Comparison of ENCODE assay signal across 8 cellular contexts in the genomic region with DNA sequence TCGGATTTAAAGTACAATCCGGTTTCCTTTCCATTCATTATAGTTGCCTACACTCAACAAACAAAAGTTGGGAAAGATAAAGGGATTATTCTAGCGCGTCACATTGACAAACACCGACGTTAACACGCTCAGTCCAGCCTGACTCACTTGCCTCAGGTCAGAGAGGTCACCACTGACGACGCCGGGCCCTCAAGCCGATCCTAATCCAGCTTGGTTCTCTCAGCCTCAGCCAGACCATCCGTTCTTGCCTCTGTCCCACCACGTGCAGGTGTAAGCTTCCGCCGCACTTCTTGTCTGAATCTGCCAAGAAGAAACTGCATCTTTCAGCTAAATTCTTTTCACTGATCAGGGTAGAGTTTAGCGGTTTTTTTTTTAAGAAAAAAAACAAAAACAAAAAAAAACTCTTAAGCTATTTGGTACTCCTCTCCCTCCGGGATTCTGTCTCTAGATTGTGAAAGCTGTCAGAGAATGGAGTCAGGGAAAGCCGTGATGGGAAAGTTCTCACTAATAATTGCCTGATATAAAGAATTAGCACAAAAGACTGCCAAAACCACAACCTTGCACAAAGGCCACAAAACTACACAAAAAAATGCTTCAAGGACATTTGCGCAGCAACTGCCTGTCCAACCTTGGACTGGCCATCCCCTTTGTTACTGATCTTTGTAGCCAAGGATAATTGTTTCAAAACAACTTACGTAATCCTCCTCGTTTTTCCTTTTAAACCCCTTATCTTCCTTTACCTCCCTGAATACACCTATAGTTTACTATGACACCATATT. TPM values are rescaled to one million over a fixed set of nuclear protein-coding genes. Genes with fewer than 3 reads are reported as not detected.
A peak's percentile ranks its signal among the peaks of the same experiment; 100 is the strongest.
DNase-seq lines count a peak whose midpoint lies in the region; ATAC-seq and TF ChIP-seq lines count a peak whose summit lies in the region.

No MANE protein-coding gene starts in this region.

- POLR2A ChIA-PET in activated CD4-positive, alpha-beta T cell treated with anti-CD3 and anti-CD28 coated beads, Interleukin-2, amount 10 ng/mL, durations not matched to agents 7 days and 5 days (lab: Charles Lee), result no interaction called here
- POLR2A ChIA-PET in naive thymus-derived CD4-positive, alpha-beta T cell (lab: Charles Lee), result interaction anchor here (0.6 to 16.5 kb wide), 7 partner anchors 19 to 859 kb away, joined by 3 to 307 read pairs (median 3); partner anchors contain the start of genes C6orf120, DYNLT2, ERMARD and PDCD2

- H4K20me1 ChIP-seq in BLaER1 (peaks cover 32% of the 10 kb centered on the region), fibroblast of lung (ENCODE audit: control insufficient read depth, extremely low read depth, insufficient read depth, low read length) (no peaks in the 10 kb centered on the region)

- TF ChIP-seq CTCF in fibroblast of lung (conservative IDR thresholded peaks at IDR 0.05 in 1 of 2, IDR thresholded peaks at IDR 0.05 in 1 of 2; ENCODE audit: low read depth in 1 of 2, low read length in 2 of 2), result no peak
- TF ChIP-seq CTCF in type B pancreatic cell (conservative IDR thresholded peaks at IDR 0.05), result no peak

- H3K9ac ChIP-seq in BLaER1 (peak overlapping the region; percentile 96), HUES6 (ENCODE audit: low read length) (peak overlapping the region; percentile 97), fibroblast of lung (ENCODE audit: insufficient read depth, low read length) (peak overlapping the region; percentile 88)

- H3K4me2 ChIP-seq in BLaER1, result peak overlapping the region; percentile 93
- peak overlapping the region; percentile 88 for H3K4me2 ChIP-seq in fibroblast of lung (ENCODE audit: extremely low read depth, insufficient read depth, low read length)

- no peak for ATAC-seq in naive thymus-derived CD4-positive, alpha-beta T cell
- ATAC-seq in GM21381 (IDR thresholded peaks at IDR 0.05; ENCODE audit: unreplicated experiment) (no peak), GM21786 (IDR thresholded peaks at IDR 0.05; ENCODE audit: unreplicated experiment) (no peak)

- peaks cover 19% of the 10 kb centered on the region for H3K79me2 ChIP-seq in fibroblast of lung (ENCODE audit: control insufficient read depth, insufficient read depth, low read length)

- CTCF ChIA-PET in activated CD4-positive, alpha-beta T cell treated with anti-CD3 and anti-CD28 coated beads, Interleukin-2, amount 10 ng/mL, durations not matched to agents 7 days and 5 days (lab: Charles Lee), result interaction anchor here (0.9 to 1.6 kb wide), 3 partner anchors 17 to 65 kb away, joined by 3 read pairs; partner anchors contain the start of genes C6orf120 and WDR27
- CTCF ChIA-PET in naive thymus-derived CD4-positive, alpha-beta T cell (lab: Charles Lee), result interaction anchor here (1.6 kb wide), 1 partner anchor 9 kb away, joined by 7 read pairs; no protein-coding TSS in a partner anchor

- H3K4me3 ChIP-seq in BLaER1, result peak overlapping the region; percentile 86
- H3K4me3 ChIP-seq in HUES6 (ENCODE audit: low read depth, low read length), result peak overlapping the region; percentile 86
- H3K4me3 ChIP-seq in fibroblast of lung (replicated peaks in 1 of 4; ENCODE audit: control extremely low read depth in 1 of 4, insufficient read depth in 1 of 4, low read depth in 3 of 4, low read length in 4 of 4), result peak overlapping the region in 3 of 4 experiments; percentile 51 to 61 (median 58)
- H3K4me3 ChIP-seq in naive thymus-derived CD4-positive, alpha-beta T cell (ENCODE audit: low read length), result peak overlapping the region; percentile 53

- H3K36me3 ChIP-seq in BLaER1 (no peaks in the 10 kb centered on the region; the same call in 1 of the 2 replicates), HUES6 (ENCODE audit: control insufficient read depth, insufficient read depth, low read length) (no peaks in the 10 kb centered on the region), fibroblast of lung (ENCODE audit: control insufficient read depth, insufficient read depth, low read length) (no peaks in the 10 kb centered on the region)
- H3K36me3 ChIP-seq in naive thymus-derived CD4-positive, alpha-beta T cell (ENCODE audit: control insufficient read depth in 2 of 3, insufficient read depth in 3 of 3, low read length in 3 of 3), result peaks cover 0 to 1% (median 0%) of the 10 kb centered on the region in 3 experiments

- H2AFZ ChIP-seq in fibroblast of lung (ENCODE audit: low read length), result no peak overlapping the region

- no peaks in the 10 kb centered on the region for H3K9me3 ChIP-seq in BLaER1
- H3K9me3 ChIP-seq in HUES6 (ENCODE audit: control insufficient read depth, insufficient read depth, low read depth, low read length), result no peaks in the 10 kb centered on the region
- H3K9me3 ChIP-seq in fibroblast of lung (ENCODE audit: control insufficient read depth, insufficient read depth, low read depth, low read length), result no peaks in the 10 kb centered on the region
- H3K9me3 ChIP-seq in naive thymus-derived CD4-positive, alpha-beta T cell (ENCODE audit: control insufficient read depth in 2 of 3, low read length in 3 of 3), result no peaks in the 10 kb centered on the region

- peaks cover 30% of the 10 kb centered on the region for H3K4me1 Mint-ChIP-seq in activated CD4-positive, alpha-beta T cell treated with anti-CD3 and anti-CD28 coated beads, Interleukin-2, amount 10 ng/mL, durations not matched to agents 7 days and 5 days
- H3K4me1 Mint-ChIP-seq in naive thymus-derived CD4-positive, alpha-beta T cell, result peaks cover 11 to 47% (median 37%) of the 10 kb centered on the region in 7 donors
- peaks cover 25% of the 10 kb centered on the region for H3K4me1 Mint-ChIP-seq in type B pancreatic cell (ENCODE audit: unreplicated experiment)

- no peaks in the 10 kb centered on the region for H3K27me3 ChIP-seq in BLaER1
- no peaks in the 10 kb centered on the region for H3K27me3 ChIP-seq in HUES6 (ENCODE audit: control insufficient read depth, insufficient read depth, low read length)
- no peaks in the 10 kb centered on the region for H3K27me3 ChIP-seq in fibroblast of lung (ENCODE audit: control insufficient read depth, insufficient read depth, low read length)
- no peaks in the 10 kb centered on the region for H3K27me3 ChIP-seq in naive thymus-derived CD4-positive, alpha-beta T cell (ENCODE audit: control insufficient read depth in 2 of 2, insufficient read depth in 2 of 2, low read length in 2 of 2)

- H3K27me3 Mint-ChIP-seq in activated CD4-positive, alpha-beta T cell treated with anti-CD3 and anti-CD28 coated beads, Interleukin-2, amount 10 ng/mL, durations not matched to agents 7 days and 5 days, result peaks cover 4% of the 10 kb centered on the region
- peaks cover 0 to 8% (median 0%) of the 10 kb centered on the region in 5 donors for H3K27me3 Mint-ChIP-seq in naive thymus-derived CD4-positive, alpha-beta T cell
- peaks cover 3% of the 10 kb centered on the region for H3K27me3 Mint-ChIP-seq in type B pancreatic cell

- no peaks in the 10 kb centered on the region for H3K9me3 Mint-ChIP-seq in activated CD4-positive, alpha-beta T cell treated with anti-CD3 and anti-CD28 coated beads, Interleukin-2, amount 10 ng/mL, durations not matched to agents 7 days and 5 days
- H3K9me3 Mint-ChIP-seq in naive thymus-derived CD4-positive, alpha-beta T cell, result peaks cover 0 to 3% (median 0%) of the 10 kb centered on the region in 11 donors
- H3K9me3 Mint-ChIP-seq in type B pancreatic cell, result no peaks in the 10 kb centered on the region

- H3K36me3 Mint-ChIP-seq in activated CD4-positive, alpha-beta T cell treated with anti-CD3 and anti-CD28 coated beads, Interleukin-2, amount 10 ng/mL, durations not matched to agents 7 days and 5 days (ENCODE audit: low read depth), result peaks cover under 1% of the 10 kb centered on the region
- peaks cover 0 to 5% (median under 1%) of the 10 kb centered on the region in 5 donors for H3K36me3 Mint-ChIP-seq in naive thymus-derived CD4-positive, alpha-beta T cell
- no peaks in the 10 kb centered on the region for H3K36me3 Mint-ChIP-seq in type B pancreatic cell

- H3K4me1 ChIP-seq in BLaER1 (peaks cover 31% of the 10 kb centered on the region), HUES6 (ENCODE audit: control insufficient read depth, insufficient read depth, low read length) (peaks cover 10% of the 10 kb centered on the region), fibroblast of lung (ENCODE audit: control insufficient read depth, extremely low read depth, insufficient read depth, low read length) (peaks cover 2% of the 10 kb centered on the region)
- H3K4me1 ChIP-seq in naive thymus-derived CD4-positive, alpha-beta T cell (ENCODE audit: control insufficient read depth in 2 of 2, insufficient read depth in 2 of 2, low read length in 2 of 2), result peaks cover 10 to 24% of the 10 kb centered on the region in 2 donors

- peak overlapping the region; percentile 86 for H3K27ac Mint-ChIP-seq in activated CD4-positive, alpha-beta T cell treated with anti-CD3 and anti-CD28 coated beads, Interleukin-2, amount 10 ng/mL, durations not matched to agents 7 days and 5 days
- peak overlapping the region; percentile 68 to 93 (median 92) for H3K27ac Mint-ChIP-seq in naive thymus-derived CD4-positive, alpha-beta T cell
- peak overlapping the region; percentile 96 for H3K27ac Mint-ChIP-seq in type B pancreatic cell

- DNase-seq in activated CD4-positive, alpha-beta T cell treated with anti-CD3 and anti-CD28 coated beads, Interleukin-2, amount 10 ng/mL, durations not matched to agents 7 days and 5 days, result peak; percentile 9
- peak; percentile 74 to 91 for DNase-seq in fibroblast of lung (ENCODE audit: low read depth in 2 of 2)
- peak in 5 of 9 donors; percentile 14 to 42 (median 18) for DNase-seq in naive thymus-derived CD4-positive, alpha-beta T cell
- DNase-seq in type B pancreatic cell (ENCODE audit: extremely low spot score, unreplicated experiment), result no peak

- H3K4me3 Mint-ChIP-seq in activated CD4-positive, alpha-beta T cell treated with anti-CD3 and anti-CD28 coated beads, Interleukin-2, amount 10 ng/mL, durations not matched to agents 7 days and 5 days, result peak overlapping the region; percentile 79
- H3K4me3 Mint-ChIP-seq in naive thymus-derived CD4-positive, alpha-beta T cell, result peak overlapping the region; percentile 77 to 91 (median 86)
- peak overlapping the region; percentile 93 for H3K4me3 Mint-ChIP-seq in type B pancreatic cell

- H3K27ac ChIP-seq in BLaER1 (peak overlapping the region; percentile 94), HUES6 (ENCODE audit: low read depth, low read length) (peak overlapping the region; percentile 92), fibroblast of lung (ENCODE audit: insufficient read depth, low read length) (peak overlapping the region; percentile 87)
- H3K27ac ChIP-seq in naive thymus-derived CD4-positive, alpha-beta T cell (ENCODE audit: low read depth, low read length), result peak overlapping the region; percentile 70

- intact Hi-C loops in naive thymus-derived CD4-positive, alpha-beta T cell (cut with micrococcal nuclease), result no loop called here

RNA-seq across cellular contexts. Expression of gene PHF10, which starts 1.2 kb away (rescaled TPM):
- total RNA-seq in activated CD4-positive, alpha-beta T cell treated with anti-CD3 and anti-CD28 coated beads, Interleukin-2, amount 10 ng/mL, durations not matched to agents 7 days and 5 days, result 10 to 100 TPM; 57.4 to 59.7 TPM
- total RNA-seq in fibroblast of lung (15.5 and 15.7 TPM in 2 replicates), type B pancreatic cell (ENCODE audit: low replicate concordance) (44.5 and 59.9 TPM in 2 replicates)
- polyA plus RNA-seq in fibroblast of lung, result 15.7 and 20.8 TPM in 2 replicates
- 15.4 and 18.0 TPM in 2 replicates for polyA plus RNA-seq in fibroblast of lung (2012)
- 1.1 and 3.0 TPM in 2 replicates for polyA minus RNA-seq in fibroblast of lung (ENCODE audit: low replicate concordance)
- 100 to 1,000 TPM in 2 of 5 experiments, 10 to 100 TPM in 3; 58.7 to 124 (median 93.4) TPM for total RNA-seq in naive thymus-derived CD4-positive, alpha-beta T cell
- polyA plus RNA-seq in naive thymus-derived CD4-positive, alpha-beta T cell, result 10 to 100 TPM; 17.1 to 21.9 TPM

RNA-seq across cellular contexts. Expression of gene C6orf120, which starts 23.5 kb away (rescaled TPM):
- 10 to 100 TPM; 17.0 to 20.9 TPM for total RNA-seq in activated CD4-positive, alpha-beta T cell treated with anti-CD3 and anti-CD28 coated beads, Interleukin-2, amount 10 ng/mL, durations not matched to agents 7 days and 5 days
- total RNA-seq in fibroblast of lung (41.9 and 46.2 TPM in 2 replicates), type B pancreatic cell (ENCODE audit: low replicate concordance) (30.4 and 30.8 TPM in 2 replicates)
- polyA plus RNA-seq in fibroblast of lung, result 35.5 and 41.0 TPM in 2 replicates
- polyA plus RNA-seq in fibroblast of lung (2012), result 35.3 and 36.3 TPM in 2 replicates
- polyA minus RNA-seq in fibroblast of lung (ENCODE audit: low replicate concordance), result 4.3 and 5.9 TPM in 2 replicates
- total RNA-seq in naive thymus-derived CD4-positive, alpha-beta T cell, result 10 to 100 TPM; 16.0 to 38.1 (median 19.3) TPM
- polyA plus RNA-seq in naive thymus-derived CD4-positive, alpha-beta T cell, result 10 to 100 TPM in 1 of 2 donors, 1 to 10 TPM in 1; 8.7 to 13.0 TPM

RNA-seq across cellular contexts. Expression of gene WDR27, which starts 23.6 kb away (rescaled TPM):
- total RNA-seq in activated CD4-positive, alpha-beta T cell treated with anti-CD3 and anti-CD28 coated beads, Interleukin-2, amount 10 ng/mL, durations not matched to agents 7 days and 5 days, result 10 to 100 TPM; 18.1 to 21.9 TPM
- total RNA-seq in fibroblast of lung, result 13.1 and 23.3 TPM in 2 replicates
- 5.6 and 8.8 TPM in 2 replicates for polyA plus RNA-seq in fibroblast of lung
- polyA plus RNA-seq in fibroblast of lung (2012), result 3.8 and 7.0 TPM in 2 replicates
- polyA minus RNA-seq in fibroblast of lung (ENCODE audit: low replicate concordance), result 4.1 and 5.3 TPM in 2 replicates
- 10 to 100 TPM; 22.7 to 89.0 (median 41.4) TPM for total RNA-seq in naive thymus-derived CD4-positive, alpha-beta T cell
- polyA plus RNA-seq in naive thymus-derived CD4-positive, alpha-beta T cell, result 1 to 10 TPM; 6.7 to 6.8 TPM
- 61.2 and 112 TPM in 2 replicates for total RNA-seq in type B pancreatic cell (ENCODE audit: low replicate concordance)

RNA-seq across cellular contexts. Expression of gene DYNLT2, which starts 25.9 kb away (rescaled TPM):
- total RNA-seq in activated CD4-positive, alpha-beta T cell treated with anti-CD3 and anti-CD28 coated beads, Interleukin-2, amount 10 ng/mL, durations not matched to agents 7 days and 5 days, result 1 to 10 TPM; 2.2 to 2.5 TPM
- total RNA-seq in fibroblast of lung, result 0.83 and 1.0 TPM in 2 replicates
- polyA plus RNA-seq in fibroblast of lung, result 0.42 and 0.49 TPM in 2 replicates
- polyA plus RNA-seq in fibroblast of lung (2012), result 0.47 and 0.58 TPM in 2 replicates
- polyA minus RNA-seq in fibroblast of lung (ENCODE audit: low replicate concordance), result not detected in 2 replicates
- total RNA-seq in naive thymus-derived CD4-positive, alpha-beta T cell, result 1 to 10 TPM; 2.5 to 4.7 (median 4.1) TPM
- polyA plus RNA-seq in naive thymus-derived CD4-positive, alpha-beta T cell, result 1 to 10 TPM in 1 of 2 donors, under 1 TPM in 1; 0.58 to 1.6 TPM
- total RNA-seq in type B pancreatic cell (ENCODE audit: low replicate concordance), result 2.1 and 2.6 TPM in 2 replicates

RNA-seq across cellular contexts. Expression of gene ERMARD, which starts 26.0 kb away (rescaled TPM):
- 10 to 100 TPM; 28.1 to 35.6 TPM for total RNA-seq in activated CD4-positive, alpha-beta T cell treated with anti-CD3 and anti-CD28 coated beads, Interleukin-2, amount 10 ng/mL, durations not matched to agents 7 days and 5 days
- total RNA-seq in fibroblast of lung (21.3 and 32.5 TPM in 2 replicates), type B pancreatic cell (ENCODE audit: low replicate concordance) (18.6 and 32.1 TPM in 2 replicates)
- 19.5 and 22.0 TPM in 2 replicates for polyA plus RNA-seq in fibroblast of lung
- polyA plus RNA-seq in fibroblast of lung (2012), result 15.8 and 16.9 TPM in 2 replicates
- polyA minus RNA-seq in fibroblast of lung (ENCODE audit: low replicate concordance), result 6.2 and 17.1 TPM in 2 replicates
- total RNA-seq in naive thymus-derived CD4-positive, alpha-beta T cell, result 10 to 100 TPM; 30.3 to 43.7 (median 35.7) TPM
- 10 to 100 TPM in 1 of 2 donors, 1 to 10 TPM in 1; 5.5 to 18.5 TPM for polyA plus RNA-seq in naive thymus-derived CD4-positive, alpha-beta T cell
